ENCODE assay signal across 11 cellular contexts in genomic region chr19:43759515-43759914, GRCh38. TPM values are rescaled to one million over a fixed set of nuclear protein-coding genes. Genes with fewer than 3 reads are reported as not detected.
DNase-seq lines count a peak whose midpoint lies in the region; ATAC-seq and TF ChIP-seq lines count a peak whose summit lies in the region.
"Had no signal": no experiment of that assay in that cellular context is flagged by ENCODE, and none has a peak within 500 bp of the region (broad histone marks: within the 10 kb centered on the region; RNA-seq: fewer than 3 reads in every experiment).

No MANE protein-coding gene starts in this region.

- TF ChIP-seq CTCF in OCI-LY1 (IDR thresholded peaks at IDR 0.05; ENCODE audit: low read length) (peak; percentile 45), tibial nerve (IDR thresholded peaks at IDR 0.05) (no peak)

- no peak for DNase-seq in activated T-cell treated with anti-CD3 and anti-CD28 coated beads, Interleukin-2, amount 50 U/mL, for 24 hours
- DNase-seq in activated T-cell treated with anti-CD3 and anti-CD28 coated beads for 4 hours (no peak), dermis blood vessel endothelial cell (peak; percentile 56), tibial nerve (ENCODE audit: low spot score in 2 of 2) (no peak), middle frontal gyrus (ENCODE audit: extremely low spot score, low spot score) (no peak)
- DNase-seq in stimulated activated naive B cell treated with anti-CD40 and anti-IgM and Interleukin-4, amounts not matched to agents 10 μg/mL and 1 μg/mL and 100 μg/mL, for 72 hours = no peak
- no peak for DNase-seq in activated T-cell treated with anti-CD3 and anti-CD28 coated beads, Interleukin-2, amount 50 U/mL, for 4 hours
- DNase-seq: caudate nucleus, Right ventricle myocardium superior, substantia nigra had no signal

- no peaks in the 10 kb centered on the region for H4K20me1 ChIP-seq in OCI-LY1 (ENCODE audit: insufficient read depth, low read length)

- H3K27ac Mint-ChIP-seq in activated T-cell treated with anti-CD3 and anti-CD28 coated beads, Interleukin-2, amount 50 U/mL, for 24 hours = peak overlapping the region; percentile 27
- H3K27ac Mint-ChIP-seq in stimulated activated naive B cell treated with anti-CD40 and anti-IgM and Interleukin-4, amounts not matched to agents 10 μg/mL and 1 μg/mL and 100 μg/mL, for 72 hours = peak overlapping the region; percentile 1

- H3K4me3 ChIP-seq in OCI-LY1 (ENCODE audit: low read depth, low read length, poor library complexity, severe bottlenecking) (no peak overlapping the region), tibial nerve (no peak overlapping the region)

- no peaks in the 10 kb centered on the region for H3K9me3 Mint-ChIP-seq in activated T-cell treated with anti-CD3 and anti-CD28 coated beads, Interleukin-2, amount 50 U/mL, for 24 hours
- H3K9me3 Mint-ChIP-seq in stimulated activated naive B cell treated with anti-CD40 and anti-IgM and Interleukin-4, amounts not matched to agents 10 μg/mL and 1 μg/mL and 100 μg/mL, for 72 hours = peaks cover 0 to 4% of the 10 kb centered on the region in 2 donors
- no peaks in the 10 kb centered on the region for H3K9me3 Mint-ChIP-seq in activated T-cell treated with anti-CD3 and anti-CD28 coated beads, Interleukin-2, amount 50 U/mL, for 4 hours

- H3K4me1 Mint-ChIP-seq in activated T-cell treated with anti-CD3 and anti-CD28 coated beads, Interleukin-2, amount 50 U/mL, for 24 hours (ENCODE audit: low read depth) = peaks cover 67% of the 10 kb centered on the region
- peaks cover 58 to 86% of the 10 kb centered on the region in 2 donors for H3K4me1 Mint-ChIP-seq in stimulated activated naive B cell treated with anti-CD40 and anti-IgM and Interleukin-4, amounts not matched to agents 10 μg/mL and 1 μg/mL and 100 μg/mL, for 72 hours
- peaks cover 50% of the 10 kb centered on the region for H3K4me1 Mint-ChIP-seq in activated T-cell treated with anti-CD3 and anti-CD28 coated beads, Interleukin-2, amount 50 U/mL, for 4 hours (ENCODE audit: low read depth)

- H3K27me3 Mint-ChIP-seq in activated T-cell treated with anti-CD3 and anti-CD28 coated beads, Interleukin-2, amount 50 U/mL, for 24 hours = no peaks in the 10 kb centered on the region
- H3K27me3 Mint-ChIP-seq in stimulated activated naive B cell treated with anti-CD40 and anti-IgM and Interleukin-4, amounts not matched to agents 10 μg/mL and 1 μg/mL and 100 μg/mL, for 72 hours = no peaks in the 10 kb centered on the region
- no peaks in the 10 kb centered on the region for H3K27me3 Mint-ChIP-seq in activated T-cell treated with anti-CD3 and anti-CD28 coated beads, Interleukin-2, amount 50 U/mL, for 4 hours (ENCODE audit: low read depth)

- no peak for TF ChIP-seq EP300 in tibial nerve (IDR thresholded peaks at IDR 0.05)

- H3K9me3 ChIP-seq in OCI-LY1 (ENCODE audit: low read length) (no peaks in the 10 kb centered on the region), tibial nerve (no peaks in the 10 kb centered on the region)

- peak overlapping the region; percentile 78 for H3K27ac ChIP-seq in OCI-LY1 (ENCODE audit: low read depth, low read length, poor library complexity, severe bottlenecking)
- H3K27ac ChIP-seq in tibial nerve = no peak overlapping the region

- H3K36me3 ChIP-seq in OCI-LY1 (ENCODE audit: insufficient read depth, low read length) = peaks cover 7% of the 10 kb centered on the region; the same call in 1 of the 2 replicates
- no peaks in the 10 kb centered on the region for H3K36me3 ChIP-seq in tibial nerve

- H3K4me2 ChIP-seq in OCI-LY1 (ENCODE audit: low read length) = peak overlapping the region; percentile 15; the same call in 1 of the 2 replicates

- H3K27me3 ChIP-seq in OCI-LY1 (ENCODE audit: insufficient read depth, low read length) = no peaks in the 10 kb centered on the region
- H3K27me3 ChIP-seq in tibial nerve = no peaks in the 10 kb centered on the region

- 44 to 50% methylated on average over 5 of the region's 5 CpGs for WGBS in tibial nerve, 2 donors

- TF ChIP-seq POLR2A in tibial nerve (IDR thresholded peaks at IDR 0.05) = no peak

- ATAC-seq in stimulated activated naive B cell treated with anti-CD40 and anti-IgM and Interleukin-4, amounts not matched to agents 10 μg/mL and 1 μg/mL and 100 μg/mL, for 72 hours (replicated peaks) = no peak
- no peak for ATAC-seq in activated T-cell treated with anti-CD3 and anti-CD28 coated beads, Interleukin-2, amount 50 U/mL, for 4 hours

- no peak overlapping the region for H3K4me3 Mint-ChIP-seq in activated T-cell treated with anti-CD3 and anti-CD28 coated beads, Interleukin-2, amount 50 U/mL, for 24 hours
- no peak overlapping the region for H3K4me3 Mint-ChIP-seq in stimulated activated naive B cell treated with anti-CD40 and anti-IgM and Interleukin-4, amounts not matched to agents 10 μg/mL and 1 μg/mL and 100 μg/mL, for 72 hours
- no peak overlapping the region for H3K4me3 Mint-ChIP-seq in activated T-cell treated with anti-CD3 and anti-CD28 coated beads, Interleukin-2, amount 50 U/mL, for 4 hours

- no peaks in the 10 kb centered on the region for H3K9me2 ChIP-seq in OCI-LY1 (ENCODE audit: low read depth, low read length)

- no peaks in the 10 kb centered on the region for H3K79me2 ChIP-seq in OCI-LY1 (ENCODE audit: insufficient read depth, low read length)

- H3K36me3 Mint-ChIP-seq in activated T-cell treated with anti-CD3 and anti-CD28 coated beads, Interleukin-2, amount 50 U/mL, for 24 hours (ENCODE audit: low read depth) = peaks cover 45% of the 10 kb centered on the region
- H3K36me3 Mint-ChIP-seq in stimulated activated naive B cell treated with anti-CD40 and anti-IgM and Interleukin-4, amounts not matched to agents 10 μg/mL and 1 μg/mL and 100 μg/mL, for 72 hours = peaks cover 20 to 44% of the 10 kb centered on the region in 2 donors
- peaks cover 4% of the 10 kb centered on the region for H3K36me3 Mint-ChIP-seq in activated T-cell treated with anti-CD3 and anti-CD28 coated beads, Interleukin-2, amount 50 U/mL, for 4 hours (ENCODE audit: insufficient read depth)

- no peak overlapping the region for H2AFZ ChIP-seq in OCI-LY1 (ENCODE audit: low read length)

- no peak overlapping the region; the same call in 1 of the 2 replicates for H3K9ac ChIP-seq in OCI-LY1 (ENCODE audit: low read length)

- H3K4me1 ChIP-seq in OCI-LY1 (ENCODE audit: insufficient read depth, low read length, severe bottlenecking) = peaks cover 38% of the 10 kb centered on the region
- peaks cover 0 to 24% (median 12%) of the 10 kb centered on the region in 4 donors for H3K4me1 ChIP-seq in tibial nerve

- H3F3A ChIP-seq in OCI-LY1 (ENCODE audit: insufficient read depth, low read length) = 0 out of 2 replicates have a peak, but pooled peaks cover 4% of the 10 kb centered on the region

RNA-seq across cellular contexts. Expression of gene SMG9, which starts 4.8 kb away (rescaled TPM):
- 8.8 and 9.0 TPM in 2 replicates for total RNA-seq in dermis blood vessel endothelial cell
- total RNA-seq in activated T-cell treated with anti-CD3 and anti-CD28 coated beads, Interleukin-2, amount 50 U/mL, for 4 hours = 100 to 1,000 TPM; 102 to 114 (median 109) TPM
- 10 to 100 TPM; 14.6 to 49.8 (median 28.0) TPM for total RNA-seq in tibial nerve

RNA-seq across cellular contexts. Expression of gene KCNN4, which starts 21.3 kb away (rescaled TPM):
- total RNA-seq in dermis blood vessel endothelial cell (0.09 and 0.51 TPM in 2 replicates), tibial nerve (10 to 100 TPM in 1 of 4 donors, 1 to 10 TPM in 3; 4.6 to 18.3 (median 6.8) TPM)
- total RNA-seq in activated T-cell treated with anti-CD3 and anti-CD28 coated beads, Interleukin-2, amount 50 U/mL, for 4 hours = 100 to 1,000 TPM in 1 of 3 donors, 10 to 100 TPM in 2; 90.6 to 123 (median 94.7) TPM

RNA-seq across cellular contexts. Expression of gene LYPD5, which starts 42.7 kb away (rescaled TPM):
- 0.09 and 0.17 TPM in 2 replicates for total RNA-seq in dermis blood vessel endothelial cell
- total RNA-seq in activated T-cell treated with anti-CD3 and anti-CD28 coated beads, Interleukin-2, amount 50 U/mL, for 4 hours = under 1 TPM in 2 of 3 donors, not detected in 1; 0.53 to 0.87 TPM
- 1 to 10 TPM in 1 of 4 donors, under 1 TPM in 3; 0.39 to 2.1 (median 0.53) TPM for total RNA-seq in tibial nerve

RNA-seq across cellular contexts. Expression of gene IRGC, which starts 43.6 kb away (rescaled TPM):
- not detected in 2 replicates for total RNA-seq in dermis blood vessel endothelial cell
- total RNA-seq in activated T-cell treated with anti-CD3 and anti-CD28 coated beads, Interleukin-2, amount 50 U/mL, for 4 hours = not detected
- total RNA-seq in tibial nerve = not detected
- total RNA-seq: Right ventricle myocardium superior had no signal

Comparison
In these comparisons a context has a peak if more than half of its experiments do, and no peak if none do; other contexts are left out.
1. RNA of gene KCNN4, which starts 21.3 kb away (total RNA-seq): 90.6 to 123 TPM in activated T-cell treated with anti-CD3 and anti-CD28 coated beads, Interleukin-2, amount 50 U/mL, for 4 hours; 4.6 to 18.3 TPM in tibial nerve and 0.09 to 0.51 TPM in dermis blood vessel endothelial cell; every median in the first group is over 4 times any median in the second.